ENCODE assay signal across 31 cellular contexts in the genomic region with DNA sequence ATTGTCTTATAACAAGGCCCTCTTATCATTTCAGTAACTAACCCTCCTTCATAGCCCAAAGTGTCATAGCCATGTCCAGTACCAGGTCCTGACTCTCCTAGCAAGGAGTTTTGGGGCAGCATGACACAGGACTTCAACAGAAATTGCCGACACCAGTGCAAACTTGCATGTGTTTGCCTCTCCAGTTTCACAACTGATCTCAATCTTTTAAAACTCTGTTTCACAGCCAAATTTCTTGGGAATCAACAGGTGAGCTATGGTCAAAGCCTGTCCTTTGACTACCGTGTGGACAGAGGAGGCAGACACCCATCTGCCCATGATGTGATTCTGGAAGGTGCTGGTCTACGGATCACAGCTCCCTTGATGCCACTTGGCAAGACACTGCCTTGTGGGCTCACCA. TPM values are rescaled to one million over a fixed set of nuclear protein-coding genes. Genes with fewer than 3 reads are reported as not detected.
"Had no signal": no experiment of that assay in that cellular context is flagged by ENCODE, and none has a peak within 500 bp of the region (broad histone marks: within the 10 kb centered on the region; RNA-seq: fewer than 3 reads in every experiment).

No MANE protein-coding gene starts in this region.

- H3K9me3 ChIP-seq: ascending aorta, breast epithelium, colonic mucosa, esophagus muscularis mucosa, gastrocnemius medialis, heart left ventricle had no signal

- H3K4me3 ChIP-seq: ascending aorta, breast epithelium, cardiac muscle cell, colonic mucosa, esophagus muscularis mucosa, gastrocnemius medialis, heart left ventricle had no signal

- H3K27ac ChIP-seq: ascending aorta, breast epithelium, cardiac muscle cell, colonic mucosa, foreskin keratinocyte, gastrocnemius medialis, heart left ventricle had no signal

- H3K4me1 ChIP-seq: breast epithelium had no signal

- DNase-seq: activated CD4-positive, alpha-beta memory T cell treated with anti-CD3 and anti-CD28 coated beads for 36 hours; activated CD4-positive, alpha-beta T cell treated with anti-CD3 and anti-CD28 coated beads for 36 hours; activated CD4-positive, alpha-beta T cell treated with anti-CD3 and anti-CD28 coated beads, Interleukin-2, amount 10 ng/mL, durations not matched to agents 24 days and 14 days; activated CD4-positive, CD25-positive, alpha-beta regulatory T cell; activated CD4-positive, CD25-positive, alpha-beta regulatory T cell treated with anti-CD3 and anti-CD28 coated beads, Interleukin-2, amount 50 U/mL, for 72 hours; activated CD8-positive, alpha-beta memory T cell treated with anti-CD3 and anti-CD28 coated beads, Interleukin-2, amount 10 ng/mL, durations not matched to agents 7 days and 5 days; activated CD8-positive, alpha-beta memory T cell treated with anti-CD3 and anti-CD28 coated beads, Interleukin-2, amount 50 U/mL, for 4 hours; activated CD8-positive, alpha-beta T cell treated with anti-CD3 and anti-CD28 coated beads, Interleukin-2, amount 10 ng/mL, durations not matched to agents 7 days and 5 days; activated effector memory CD4-positive, alpha-beta T cell treated with anti-CD3 and anti-CD28 coated beads, Interleukin-2, amount 50 U/mL, for 16 hours; activated naive CD4-positive, alpha-beta T cell treated with anti-CD3 and anti-CD28 coated beads, Interleukin-2, amount 10 ng/mL, durations not matched to agents 7 days and 5 days; activated naive CD8-positive, alpha-beta T cell treated with anti-CD3 and anti-CD28 coated beads, Interleukin-2, amount 10 ng/mL, durations not matched to agents 7 days and 5 days; activated T-cell treated with anti-CD3 and anti-CD28 coated beads, Interleukin-2, amount 50 U/mL, for 1 hour; activated T-cell treated with anti-CD3 and anti-CD28 coated beads, Interleukin-2, amount 50 U/mL, for 48 hours; central memory CD4-positive, alpha-beta T cell; cerebellar nuclear complex; colonic mucosa; effector CD8-positive, alpha-beta T cell; erythroblast; foreskin keratinocyte; gastrocnemius medialis; glutamatergic neuron; heart left ventricle; T-helper 2 cell had no signal

- FAIRE-seq: endometrium had no signal

- H3K27me3 ChIP-seq: ascending aorta, breast epithelium, cardiac muscle cell, colonic mucosa, esophagus muscularis mucosa, foreskin keratinocyte, gastrocnemius medialis, heart left ventricle had no signal

- H3K36me3 ChIP-seq: ascending aorta, breast epithelium, cardiac muscle cell, colonic mucosa, gastrocnemius medialis, heart left ventricle had no signal

- ATAC-seq: activated CD4-positive, alpha-beta T cell treated with anti-CD3 and anti-CD28 coated beads for 36 hours; activated CD8-positive, alpha-beta memory T cell treated with anti-CD3 and anti-CD28 coated beads, Interleukin-2, amount 10 ng/mL, durations not matched to agents 7 days and 5 days; activated CD8-positive, alpha-beta T cell treated with anti-CD3 and anti-CD28 coated beads, Interleukin-2, amount 10 ng/mL, durations not matched to agents 7 days and 5 days; activated naive CD4-positive, alpha-beta T cell treated with anti-CD3 and anti-CD28 coated beads, Interleukin-2, amount 50 U/mL, for 72 hours; foreskin keratinocyte; gastrocnemius medialis; heart left ventricle had no signal

RNA-seq across cellular contexts. Expression of a gene that starts 36.8 kb away (rescaled TPM):
- total RNA-seq: activated CD4-positive, alpha-beta memory T cell treated with anti-CD3 and anti-CD28 coated beads for 36 hours; activated CD8-positive, alpha-beta memory T cell treated with anti-CD3 and anti-CD28 coated beads for 36 hours; activated CD8-positive, alpha-beta memory T cell treated with anti-CD3 and anti-CD28 coated beads, Interleukin-2, amount 10 ng/mL, durations not matched to agents 7 days and 5 days; activated CD8-positive, alpha-beta T cell treated with anti-CD3 and anti-CD28 coated beads, Interleukin-2, amount 10 ng/mL, durations not matched to agents 7 days and 5 days; activated naive CD4-positive, alpha-beta T cell treated with anti-CD3 and anti-CD28 coated beads, Interleukin-2, amount 50 U/mL, for 72 hours; activated naive CD8-positive, alpha-beta T cell treated with anti-CD3 and anti-CD28 coated beads, Interleukin-2, amount 10 ng/mL, durations not matched to agents 7 days and 5 days; activated T-helper 2 cell treated with anti-CD3 and anti-CD28 coated beads, Interferon-gamma antibody, Interleukin-2, Interleukin-4, amounts not matched to agents 10 μg/mL and 5 μg/mL and 100 μg/mL, durations not matched to agents 14 hours and 24 hours and 36 hours had no signal
